In genomic region chr4:8236141-8236919, GRCh38 we compare ENCODE assay signal across 1 cellular context.
TF ChIP-seq lines count a peak whose summit lies in the region.

No MANE protein-coding gene starts in this region.

TF ChIP-seq in H1, 55 proteins besides CTCF, POLR2A, EP300 and RAD21:
- TF ChIP-seq CHD7 (IDR thresholded peaks at IDR 0.05; ENCODE audit: insufficient replicate concordance, low read length), result no peak
- no peak for TF ChIP-seq ATF2 (IDR thresholded peaks at IDR 0.05; ENCODE audit: low read length)
- TF ChIP-seq SIRT6 (IDR thresholded peaks at IDR 0.05; ENCODE audit: low read length), result no peak
- TF ChIP-seq CREB1 (IDR thresholded peaks at IDR 0.05), result no peak
- no peak for TF ChIP-seq CHD2 (IDR thresholded peaks at IDR 0.05; ENCODE audit: low read length)
- no peak for TF ChIP-seq FOSL1 (IDR thresholded peaks at IDR 0.05; ENCODE audit: insufficient read depth, low read depth, low read length)
- TF ChIP-seq KDM1A (IDR thresholded peaks at IDR 0.05; ENCODE audit: borderline replicate concordance, low read length), result no peak
- TF ChIP-seq PHF8 (conservative IDR thresholded peaks at IDR 0.05; ENCODE audit: low read depth, low read length), result no peak
- no peak for TF ChIP-seq YY1 (IDR thresholded peaks at IDR 0.05; ENCODE audit: low read depth, low read length)
- TF ChIP-seq MAFK (IDR thresholded peaks at IDR 0.05; ENCODE audit: low read depth, low read length), result no peak
- TF ChIP-seq POLR2AphosphoS5 (IDR thresholded peaks at IDR 0.05; ENCODE audit: low read depth, low read length), result no peak
- TF ChIP-seq JUND (IDR thresholded peaks at IDR 0.05; ENCODE audit: low read length), result no peak
